In genomic region chr1:15709226-15709625, GRCh38 we compare ENCODE assay signal across 25 cellular contexts. TPM values are rescaled to one million over a fixed set of nuclear protein-coding genes. Genes with fewer than 3 reads are reported as not detected.
DNase-seq lines count a peak whose midpoint lies in the region; ATAC-seq and TF ChIP-seq lines count a peak whose summit lies in the region.
"Had no signal": no experiment of that assay in that cellular context is flagged by ENCODE, and none has a peak within 500 bp of the region (broad histone marks: within the 10 kb centered on the region; RNA-seq: fewer than 3 reads in every experiment).

No MANE protein-coding gene starts in this region.

- intact Hi-C loops in body of pancreas (cut with DNase I) = no loop called here
- intact Hi-C loops in gastrocnemius medialis (cut with DNase I; ENCODE audit: low total_unique reads) = no loop called here
- intact Hi-C loops in esophagus muscularis mucosa (cut with DNase I) = no loop called here
- intact Hi-C loops in MCF 10A (cut with micrococcal nuclease) = no loop called here

- no peak overlapping the region for H3K27ac Mint-ChIP-seq in MCF 10A (ENCODE audit: low read depth, unreplicated experiment)
- H3K27ac Mint-ChIP-seq: B cell; CD8-positive, alpha-beta T cell had no signal

- POLR2A ChIA-PET in MCF 10A (lab: Yijun Ruan, JAX) = no interaction called here

- no peak overlapping the region for H3K4me3 ChIP-seq in body of pancreas
- no peak overlapping the region for H3K4me3 ChIP-seq in gastrocnemius medialis
- no peak overlapping the region for H3K4me3 ChIP-seq in esophagus muscularis mucosa
- H3K4me3 ChIP-seq: Peyer's patch had no signal

- ATAC-seq in body of pancreas (peak; percentile 18), gastrocnemius medialis (peak in 1 of 2 donors; percentile 43)
- ATAC-seq: CD8-positive, alpha-beta T cell had no signal

- H3K4me1 ChIP-seq in body of pancreas (no peaks in the 10 kb centered on the region), gastrocnemius medialis (peaks cover 81 to 86% of the 10 kb centered on the region in 2 donors), esophagus muscularis mucosa (peaks cover 29 to 72% (median 52%) of the 10 kb centered on the region in 4 donors)

- TF ChIP-seq POLR2A in body of pancreas (IDR thresholded peaks at IDR 0.05) (no peak), gastrocnemius medialis (IDR thresholded peaks at IDR 0.05) (peak in 1 of 2 donors; percentile 60), esophagus muscularis mucosa (IDR thresholded peaks at IDR 0.05; ENCODE audit: low read depth) (no peak)

- H3K27me3 Mint-ChIP-seq in MCF 10A (ENCODE audit: insufficient read depth, unreplicated experiment) = no peaks in the 10 kb centered on the region
- H3K27me3 Mint-ChIP-seq: B cell had no signal

- TF ChIP-seq EP300 in esophagus muscularis mucosa (IDR thresholded peaks at IDR 0.05) = no peak

- H3K9me3 ChIP-seq in body of pancreas (no peaks in the 10 kb centered on the region), gastrocnemius medialis (no peaks in the 10 kb centered on the region), esophagus muscularis mucosa (no peaks in the 10 kb centered on the region)
- H3K9me3 ChIP-seq: Peyer's patch, SK-N-SH had no signal

- no peak overlapping the region for H3K4me3 Mint-ChIP-seq in MCF 10A (ENCODE audit: unreplicated experiment)
- H3K4me3 Mint-ChIP-seq: B cell; CD8-positive, alpha-beta T cell had no signal

- no peaks in the 10 kb centered on the region for H3K9me3 Mint-ChIP-seq in MCF 10A (ENCODE audit: unreplicated experiment)
- H3K9me3 Mint-ChIP-seq: CD8-positive, alpha-beta T cell had no signal

- peak in 2 of 3 experiments; percentile 76 to 86 for DNase-seq in NCI-H1417 (lab: John Stamatoyannopoulos, UW)
- DNase-seq in NCI-H510A (lab: John Stamatoyannopoulos, UW) = peak; percentile 23
- no peak for DNase-seq in body of pancreas
- no peak for DNase-seq in gastrocnemius medialis
- DNase-seq in esophagus muscularis mucosa (ENCODE audit: extremely low spot score) = no peak
- no peak for DNase-seq in mucosa of gallbladder (ENCODE audit: low spot score)
- no peak for DNase-seq in DMS79 (lab: John Stamatoyannopoulos, UW)
- no peak for DNase-seq in MCF 10A (ENCODE audit: unreplicated experiment)
- DNase-seq: Calu3; CD8-positive, alpha-beta T cell; DND-41; HCEC 1CT; NCI-H1105 treated with DMSO at 0.1 percent for 48 hours; NCI-H1694; NCI-H2029 treated with DMSO at 0.1 percent for 48 hours; NCI-H2171 treated with DMSO at 0.1 percent for 48 hours; NCI-H345; NCI-H524 treated with DMSO at 0.1 percent for 48 hours; OCI-M1; Peyer's patch; SIG-M5; SK-N-SH; SW 1271 had no signal

- no peak overlapping the region for H3K27ac ChIP-seq in body of pancreas
- peak overlapping the region; percentile 93 to 96 (median 96) for H3K27ac ChIP-seq in gastrocnemius medialis
- no peak overlapping the region for H3K27ac ChIP-seq in esophagus muscularis mucosa (replicated peaks in 1 of 4)
- H3K27ac ChIP-seq: C4-2B, Peyer's patch had no signal

- TF ChIP-seq CTCF in body of pancreas (IDR thresholded peaks at IDR 0.05) = no peak
- TF ChIP-seq CTCF in gastrocnemius medialis (IDR thresholded peaks at IDR 0.05 in 4 of 5, conservative IDR thresholded peaks at IDR 0.05 in 1 of 5) = no peak
- no peak for TF ChIP-seq CTCF in esophagus muscularis mucosa (IDR thresholded peaks at IDR 0.05)
- TF ChIP-seq CTCF in MCF 10A (IDR thresholded peaks at IDR 0.05; ENCODE audit: unreplicated experiment) = no peak

- peaks cover 10% of the 10 kb centered on the region for H3K36me3 Mint-ChIP-seq in MCF 10A (ENCODE audit: insufficient read depth, unreplicated experiment)

- in situ Hi-C loops in gastrocnemius medialis (cut with MboI; ENCODE audit: low sequenced_read_pairs in 4 of 4) = no loop called here

- no TSS peak for BruUV-seq in MCF 10A (replicated peaks; lab: Mats Ljungman, UMichigan)

- peaks cover 5% of the 10 kb centered on the region for H3K4me1 Mint-ChIP-seq in MCF 10A (ENCODE audit: insufficient read depth, unreplicated experiment)

- H3K36me3 ChIP-seq in body of pancreas (replicated peaks in 1 of 2; ENCODE audit: insufficient read depth in 1 of 2, low read depth in 2 of 2) (no peaks in the 10 kb centered on the region), gastrocnemius medialis (no peaks in the 10 kb centered on the region), esophagus muscularis mucosa (peaks cover 0 to 10% (median 9%) of the 10 kb centered on the region in 4 donors)

- no peaks in the 10 kb centered on the region for H3K27me3 ChIP-seq in body of pancreas
- no peaks in the 10 kb centered on the region for H3K27me3 ChIP-seq in gastrocnemius medialis
- H3K27me3 ChIP-seq in esophagus muscularis mucosa = no peaks in the 10 kb centered on the region
- H3K27me3 ChIP-seq: Peyer's patch had no signal

- 88 to 90% methylated on average over 4 of the region's 4 CpGs for WGBS in body of pancreas, 2 donors
- 94% methylated on average over 4 of the region's 4 CpGs for WGBS in esophagus muscularis mucosa

- CTCF ChIA-PET in MCF 10A (lab: Yijun Ruan, JAX) = interaction anchor here (1.0 kb wide), 1 partner anchor 115 kb away, joined by 3 read pairs; no protein-coding TSS in a partner anchor

RNA-seq across cellular contexts. Expression of gene PLEKHM2, which starts 25.1 kb away (rescaled TPM):
- 10 to 100 TPM; 18.1 to 31.6 TPM for total RNA-seq in body of pancreas
- 100 to 1,000 TPM in 3 of 4 donors, 10 to 100 TPM in 1; 86.7 to 170 (median 144) TPM for total RNA-seq in gastrocnemius medialis
- total RNA-seq in esophagus muscularis mucosa = 10 to 100 TPM; 44.4 to 68.2 (median 55.2) TPM
- total RNA-seq in mucosa of gallbladder = 71.2 TPM
- 51.5 and 65.8 TPM in 2 replicates for total RNA-seq in MCF 10A (2022)

RNA-seq across cellular contexts. Expression of gene SLC25A34, which starts 26.8 kb away (rescaled TPM):
- total RNA-seq in body of pancreas (1 to 10 TPM; 5.7 to 6.9 TPM), gastrocnemius medialis (10 to 100 TPM in 3 of 4 donors, 1 to 10 TPM in 1; 7.8 to 17.2 (median 13.8) TPM), esophagus muscularis mucosa (under 1 TPM; 0.66 to 0.97 (median 0.76) TPM), mucosa of gallbladder (10.1 TPM), MCF 10A (2022) (0.79 and 1.3 TPM in 2 replicates)

RNA-seq across cellular contexts. Expression of gene TMEM82, which starts 33.1 kb away (rescaled TPM):
- total RNA-seq in body of pancreas = not detected
- under 1 TPM in 1 of 4 donors, not detected in 3; 0.33 TPM for total RNA-seq in gastrocnemius medialis
- not detected for total RNA-seq in esophagus muscularis mucosa
- total RNA-seq in mucosa of gallbladder = 4.9 TPM
- not detected in 2 replicates for total RNA-seq in MCF 10A (2022)
- total RNA-seq: B cell; Calu3; CD8-positive, alpha-beta T cell had no signal

RNA-seq across cellular contexts. Expression of gene FBLIM1, which starts 49.4 kb away (rescaled TPM):
- total RNA-seq in body of pancreas (10 to 100 TPM; 42.5 to 46.2 TPM), gastrocnemius medialis (1 to 10 TPM; 1.4 to 3.9 (median 3.8) TPM), esophagus muscularis mucosa (100 to 1,000 TPM in 1 of 4 donors, 10 to 100 TPM in 3; 44.9 to 115 (median 71.8) TPM), mucosa of gallbladder (534 TPM), MCF 10A (2022) (78.2 and 101 TPM in 2 replicates)
- total RNA-seq: B cell had no signal

Comparison
In these comparisons a context has a peak if more than half of its experiments do, and no peak if none do; other contexts are left out.
1. DNase-seq: peak in NCI-H1417 (2 of 3) and NCI-H510A (single experiment); none in body of pancreas (0 of 4), gastrocnemius medialis (0 of 2), esophagus muscularis mucosa (single experiment), mucosa of gallbladder (single experiment), DMS79 (single experiment) and MCF 10A (single experiment).
2. H3K27ac ChIP-seq: peak in gastrocnemius medialis (4 of 4); none in body of pancreas (0 of 4) and esophagus muscularis mucosa (0 of 4).